16 cellular contexts compared by ENCODE assay signal in the genomic region with DNA sequence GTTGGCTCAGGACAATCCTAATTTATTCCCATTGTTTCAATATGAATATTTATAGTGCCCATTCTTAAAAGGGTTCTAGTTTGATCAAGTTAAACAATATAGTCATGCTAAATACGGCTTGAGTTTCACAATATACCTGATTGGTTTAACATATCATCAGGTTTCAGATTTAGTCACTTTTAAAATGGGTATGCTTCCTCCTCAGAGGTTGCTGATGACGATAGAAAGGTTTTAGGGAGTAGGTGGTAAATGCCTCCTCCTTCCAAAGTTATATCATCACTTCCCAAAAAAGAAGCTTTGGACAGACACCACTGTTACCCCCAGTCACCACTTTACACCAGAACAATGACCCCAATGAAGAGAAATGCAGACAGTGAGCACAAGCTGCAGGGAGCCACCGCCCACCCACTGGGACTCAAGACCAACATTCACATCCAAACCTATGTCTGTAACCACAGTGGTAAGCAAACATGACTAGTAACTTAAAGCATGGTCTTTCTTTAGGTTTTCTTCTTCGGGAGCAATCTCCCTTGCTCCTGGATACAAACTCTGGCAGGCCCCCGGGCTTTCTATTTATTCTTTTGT.
A peak's percentile ranks its signal among the peaks of the same experiment; 100 is the strongest.
DNase-seq lines count a peak whose midpoint lies in the region; ATAC-seq and TF ChIP-seq lines count a peak whose summit lies in the region.
"Had no signal": no experiment of that assay in that cellular context is flagged by ENCODE, and none has a peak within 500 bp of the region (broad histone marks: within the 10 kb centered on the region; RNA-seq: fewer than 3 reads in every experiment).

No MANE protein-coding gene starts in this region.

- intact Hi-C loops in head of caudate nucleus (cut with DNase I) = no loop called here
- intact Hi-C loops in left lung (cut with DNase I) = no loop called here
- intact Hi-C loops in PC-3 (cut with micrococcal nuclease) = no loop called here

- BruUV-seq in PC-3 (replicated peaks; lab: Mats Ljungman, UMichigan) = no TSS peak

- H3K9ac ChIP-seq in PC-3 (ENCODE audit: low read length) = no peak overlapping the region

- H3K27me3 ChIP-seq in left lung (no peaks in the 10 kb centered on the region), PC-3 (ENCODE audit: low read length) (peaks cover 62% of the 10 kb centered on the region)
- H3K27me3 ChIP-seq: cardiac muscle cell had no signal

- H3K9me2 ChIP-seq in PC-3 (replicated peaks; ENCODE audit: low read length) = no peaks in the 10 kb centered on the region

- POLR2A ChIA-PET in PC-3 (lab: Charles Lee; ENCODE audit: unreplicated experiment) = no interaction called here

- H3K27ac ChIP-seq in left lung = no peak overlapping the region
- H3K27ac ChIP-seq in PC-3 (ENCODE audit: low read length) = no peak overlapping the region
- H3K27ac ChIP-seq: A549, cardiac muscle cell, SK-N-MC had no signal

- H2AFZ ChIP-seq in PC-3 (ENCODE audit: low read length) = no peak overlapping the region

- H3K4me1 ChIP-seq in left lung (peaks cover 0 to 3% of the 10 kb centered on the region in 2 donors), PC-3 (ENCODE audit: insufficient read depth, low read length) (no peaks in the 10 kb centered on the region)
- H3K4me1 ChIP-seq: A549 had no signal

- ATAC-seq in GM19372 (IDR thresholded peaks at IDR 0.05; ENCODE audit: low read depth, unreplicated experiment) = peak; percentile 80
- ATAC-seq in HG02642 (IDR thresholded peaks at IDR 0.05; ENCODE audit: poor library complexity, unreplicated experiment) = peak; percentile 76
- peak; percentile 72 for ATAC-seq in HG03354 (IDR thresholded peaks at IDR 0.05; ENCODE audit: poor library complexity, severe bottlenecking, unreplicated experiment)
- no peak for ATAC-seq in left lung
- ATAC-seq in PC-3 = no peak
- ATAC-seq: A549 had no signal

- CTCF ChIA-PET in PC-3 (lab: Charles Lee) = no interaction called here

- no peaks in the 10 kb centered on the region for H3K9me3 ChIP-seq in left lung
- H3K9me3 ChIP-seq in PC-3 (ENCODE audit: low read length) = no peaks in the 10 kb centered on the region
- H3K9me3 ChIP-seq: A549 had no signal

- no peaks in the 10 kb centered on the region for H4K20me1 ChIP-seq in PC-3 (ENCODE audit: low read length)

- no peaks in the 10 kb centered on the region for H3F3A ChIP-seq in PC-3 (ENCODE audit: low read length, unreplicated experiment)

- DNase-seq in GM10266 (ENCODE audit: extremely low spot score) (peak; percentile 34), head of caudate nucleus (no peak), left lung (no peak), PC-3 (no peak)
- no peak for DNase-seq in stimulated activated CD4-positive, alpha-beta T cell treated with anti-CD3 and anti-CD28 coated beads, Interleukin-2, amount 100 ng/mL, for 24 hours
- DNase-seq: activated CD4-positive, alpha-beta T cell treated with anti-CD3 and anti-CD28 coated beads for 48 hours; activated gamma-delta T cell; erythroblast; NCI-H69; stimulated activated CD4-positive, alpha-beta T cell treated with anti-CD3 and anti-CD28 coated beads, Interleukin-4, amount 100 ng/mL, for 4 hours had no signal

- no peaks in the 10 kb centered on the region for H3K79me2 ChIP-seq in PC-3 (ENCODE audit: low read length)

- H3K36me3 ChIP-seq in left lung (no peaks in the 10 kb centered on the region), PC-3 (ENCODE audit: low read depth, low read length) (no peaks in the 10 kb centered on the region)
- H3K36me3 ChIP-seq: cardiac muscle cell had no signal

- no peak overlapping the region for H3K4me2 ChIP-seq in PC-3 (ENCODE audit: low read length)
- H3K4me2 ChIP-seq: A549 had no signal

- H3K4me3 ChIP-seq in left lung = no peak overlapping the region
- no peak overlapping the region for H3K4me3 ChIP-seq in PC-3 (ENCODE audit: low read length)
- H3K4me3 ChIP-seq: A549, cardiac muscle cell, SK-N-MC had no signal

- TF ChIP-seq CTCF in GM10266 (IDR thresholded peaks at IDR 0.05; ENCODE audit: control insufficient read depth, insufficient read depth, low read depth, missing control alignments) = no peak
- no peak for TF ChIP-seq CTCF in left lung (IDR thresholded peaks at IDR 0.05)
- no peak for TF ChIP-seq CTCF in PC-3 (conservative IDR thresholded peaks at IDR 0.05; ENCODE audit: low read depth, low read length)

Comparison
In these comparisons a context has a peak if more than half of its experiments do, and no peak if none do; other contexts are left out.
1. ATAC-seq: peak in GM19372 (single experiment), HG02642 (single experiment) and HG03354 (single experiment); none in left lung (single experiment) and PC-3 (single experiment).